ENCODE assay signal across 1 cellular context in the genomic region with DNA sequence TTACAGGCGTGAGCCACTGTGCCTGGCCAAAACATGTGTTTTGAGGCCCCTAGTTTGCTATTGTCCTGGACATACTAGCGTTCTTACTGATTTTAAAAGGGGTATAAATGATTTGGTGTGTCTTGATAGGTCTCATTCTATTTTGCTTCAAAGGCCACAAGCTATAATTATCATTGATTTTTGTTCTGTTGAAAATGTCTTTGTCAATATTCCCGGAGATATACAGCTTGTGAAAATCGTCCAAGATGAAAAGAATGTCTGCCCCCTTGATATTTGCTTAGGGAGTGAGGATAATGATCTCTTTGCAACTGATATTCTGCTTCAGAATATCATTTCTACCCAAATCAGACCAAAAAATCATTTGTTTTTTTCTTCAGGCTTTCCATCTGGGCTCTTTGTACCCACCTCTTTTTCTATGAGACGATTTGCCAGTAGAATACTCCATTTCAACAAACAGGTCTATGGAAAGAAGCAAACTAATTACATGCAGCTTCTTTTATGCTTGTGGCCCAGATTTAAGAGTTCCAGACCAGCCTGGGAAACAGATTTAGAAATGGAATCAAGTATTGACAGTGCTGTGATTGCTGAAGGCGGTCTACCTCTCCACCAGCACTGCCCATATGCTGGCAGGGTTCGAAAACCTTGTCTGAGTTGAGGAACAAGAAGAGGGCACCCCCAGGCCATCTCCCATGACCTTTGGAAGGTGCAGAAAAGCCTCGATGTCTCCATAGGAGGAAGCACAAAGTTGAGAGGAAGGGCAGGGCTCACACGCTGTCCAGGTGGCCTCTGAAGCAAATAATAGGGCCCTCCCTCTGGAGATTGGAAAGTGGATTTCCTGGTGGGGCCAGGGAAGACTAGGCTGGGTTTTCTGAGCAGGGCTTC.
TF ChIP-seq lines count a peak whose summit lies in the region.

No MANE protein-coding gene starts in this region.

TF ChIP-seq in H1, 55 proteins besides CTCF, POLR2A, EP300 and RAD21:
- TF ChIP-seq KDM5A (IDR thresholded peaks at IDR 0.05; ENCODE audit: low read length) (no peak), RNF2 (IDR thresholded peaks at IDR 0.05; ENCODE audit: borderline replicate concordance, low read depth, low read length, missing control alignments, poor library complexity, severe bottlenecking) (no peak), NANOG (IDR thresholded peaks at IDR 0.05; ENCODE audit: insufficient read depth, low read depth, low read length, poor library complexity, severe bottlenecking) (no peak), ASH2L (IDR thresholded peaks at IDR 0.05; ENCODE audit: low read length) (no peak), SP4 (IDR thresholded peaks at IDR 0.05; ENCODE audit: low read length) (no peak), JUN (IDR thresholded peaks at IDR 0.05; ENCODE audit: low read depth, low read length) (no peak), ZNF274 (IDR thresholded peaks at IDR 0.05; ENCODE audit: borderline replicate concordance, extremely low read depth, low read length) (no peak), SRF (IDR thresholded peaks at IDR 0.05; ENCODE audit: low read depth, low read length) (no peak), JUND (IDR thresholded peaks at IDR 0.05; ENCODE audit: low read length) (no peak), SAP30 (IDR thresholded peaks at IDR 0.05; ENCODE audit: insufficient read depth, insufficient replicate concordance, low read length) (no peak), CHD1 (IDR thresholded peaks at IDR 0.05; ENCODE audit: low read depth, low read length) (no peak), SIN3A (conservative IDR thresholded peaks at IDR 0.05 in 1 of 2, IDR thresholded peaks at IDR 0.05 in 1 of 2; ENCODE audit: low read depth in 1 of 2, low read length in 2 of 2) (no peak), YY1 (IDR thresholded peaks at IDR 0.05; ENCODE audit: low read depth, low read length) (no peak), POLR2AphosphoS5 (IDR thresholded peaks at IDR 0.05; ENCODE audit: low read depth, low read length) (no peak), PHF8 (conservative IDR thresholded peaks at IDR 0.05; ENCODE audit: low read depth, low read length) (no peak)
- TF ChIP-seq, protein P1, sequence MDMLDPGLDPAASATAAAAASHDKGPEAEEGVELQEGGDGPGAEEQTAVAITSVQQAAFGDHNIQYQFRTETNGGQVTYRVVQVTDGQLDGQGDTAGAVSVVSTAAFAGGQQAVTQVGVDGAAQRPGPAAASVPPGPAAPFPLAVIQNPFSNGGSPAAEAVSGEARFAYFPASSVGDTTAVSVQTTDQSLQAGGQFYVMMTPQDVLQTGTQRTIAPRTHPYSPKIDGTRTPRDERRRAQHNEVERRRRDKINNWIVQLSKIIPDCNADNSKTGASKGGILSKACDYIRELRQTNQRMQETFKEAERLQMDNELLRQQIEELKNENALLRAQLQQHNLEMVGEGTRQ (IDR thresholded peaks at IDR 0.05; ENCODE audit: low read length), result no peak
- TF ChIP-seq, protein P2, sequence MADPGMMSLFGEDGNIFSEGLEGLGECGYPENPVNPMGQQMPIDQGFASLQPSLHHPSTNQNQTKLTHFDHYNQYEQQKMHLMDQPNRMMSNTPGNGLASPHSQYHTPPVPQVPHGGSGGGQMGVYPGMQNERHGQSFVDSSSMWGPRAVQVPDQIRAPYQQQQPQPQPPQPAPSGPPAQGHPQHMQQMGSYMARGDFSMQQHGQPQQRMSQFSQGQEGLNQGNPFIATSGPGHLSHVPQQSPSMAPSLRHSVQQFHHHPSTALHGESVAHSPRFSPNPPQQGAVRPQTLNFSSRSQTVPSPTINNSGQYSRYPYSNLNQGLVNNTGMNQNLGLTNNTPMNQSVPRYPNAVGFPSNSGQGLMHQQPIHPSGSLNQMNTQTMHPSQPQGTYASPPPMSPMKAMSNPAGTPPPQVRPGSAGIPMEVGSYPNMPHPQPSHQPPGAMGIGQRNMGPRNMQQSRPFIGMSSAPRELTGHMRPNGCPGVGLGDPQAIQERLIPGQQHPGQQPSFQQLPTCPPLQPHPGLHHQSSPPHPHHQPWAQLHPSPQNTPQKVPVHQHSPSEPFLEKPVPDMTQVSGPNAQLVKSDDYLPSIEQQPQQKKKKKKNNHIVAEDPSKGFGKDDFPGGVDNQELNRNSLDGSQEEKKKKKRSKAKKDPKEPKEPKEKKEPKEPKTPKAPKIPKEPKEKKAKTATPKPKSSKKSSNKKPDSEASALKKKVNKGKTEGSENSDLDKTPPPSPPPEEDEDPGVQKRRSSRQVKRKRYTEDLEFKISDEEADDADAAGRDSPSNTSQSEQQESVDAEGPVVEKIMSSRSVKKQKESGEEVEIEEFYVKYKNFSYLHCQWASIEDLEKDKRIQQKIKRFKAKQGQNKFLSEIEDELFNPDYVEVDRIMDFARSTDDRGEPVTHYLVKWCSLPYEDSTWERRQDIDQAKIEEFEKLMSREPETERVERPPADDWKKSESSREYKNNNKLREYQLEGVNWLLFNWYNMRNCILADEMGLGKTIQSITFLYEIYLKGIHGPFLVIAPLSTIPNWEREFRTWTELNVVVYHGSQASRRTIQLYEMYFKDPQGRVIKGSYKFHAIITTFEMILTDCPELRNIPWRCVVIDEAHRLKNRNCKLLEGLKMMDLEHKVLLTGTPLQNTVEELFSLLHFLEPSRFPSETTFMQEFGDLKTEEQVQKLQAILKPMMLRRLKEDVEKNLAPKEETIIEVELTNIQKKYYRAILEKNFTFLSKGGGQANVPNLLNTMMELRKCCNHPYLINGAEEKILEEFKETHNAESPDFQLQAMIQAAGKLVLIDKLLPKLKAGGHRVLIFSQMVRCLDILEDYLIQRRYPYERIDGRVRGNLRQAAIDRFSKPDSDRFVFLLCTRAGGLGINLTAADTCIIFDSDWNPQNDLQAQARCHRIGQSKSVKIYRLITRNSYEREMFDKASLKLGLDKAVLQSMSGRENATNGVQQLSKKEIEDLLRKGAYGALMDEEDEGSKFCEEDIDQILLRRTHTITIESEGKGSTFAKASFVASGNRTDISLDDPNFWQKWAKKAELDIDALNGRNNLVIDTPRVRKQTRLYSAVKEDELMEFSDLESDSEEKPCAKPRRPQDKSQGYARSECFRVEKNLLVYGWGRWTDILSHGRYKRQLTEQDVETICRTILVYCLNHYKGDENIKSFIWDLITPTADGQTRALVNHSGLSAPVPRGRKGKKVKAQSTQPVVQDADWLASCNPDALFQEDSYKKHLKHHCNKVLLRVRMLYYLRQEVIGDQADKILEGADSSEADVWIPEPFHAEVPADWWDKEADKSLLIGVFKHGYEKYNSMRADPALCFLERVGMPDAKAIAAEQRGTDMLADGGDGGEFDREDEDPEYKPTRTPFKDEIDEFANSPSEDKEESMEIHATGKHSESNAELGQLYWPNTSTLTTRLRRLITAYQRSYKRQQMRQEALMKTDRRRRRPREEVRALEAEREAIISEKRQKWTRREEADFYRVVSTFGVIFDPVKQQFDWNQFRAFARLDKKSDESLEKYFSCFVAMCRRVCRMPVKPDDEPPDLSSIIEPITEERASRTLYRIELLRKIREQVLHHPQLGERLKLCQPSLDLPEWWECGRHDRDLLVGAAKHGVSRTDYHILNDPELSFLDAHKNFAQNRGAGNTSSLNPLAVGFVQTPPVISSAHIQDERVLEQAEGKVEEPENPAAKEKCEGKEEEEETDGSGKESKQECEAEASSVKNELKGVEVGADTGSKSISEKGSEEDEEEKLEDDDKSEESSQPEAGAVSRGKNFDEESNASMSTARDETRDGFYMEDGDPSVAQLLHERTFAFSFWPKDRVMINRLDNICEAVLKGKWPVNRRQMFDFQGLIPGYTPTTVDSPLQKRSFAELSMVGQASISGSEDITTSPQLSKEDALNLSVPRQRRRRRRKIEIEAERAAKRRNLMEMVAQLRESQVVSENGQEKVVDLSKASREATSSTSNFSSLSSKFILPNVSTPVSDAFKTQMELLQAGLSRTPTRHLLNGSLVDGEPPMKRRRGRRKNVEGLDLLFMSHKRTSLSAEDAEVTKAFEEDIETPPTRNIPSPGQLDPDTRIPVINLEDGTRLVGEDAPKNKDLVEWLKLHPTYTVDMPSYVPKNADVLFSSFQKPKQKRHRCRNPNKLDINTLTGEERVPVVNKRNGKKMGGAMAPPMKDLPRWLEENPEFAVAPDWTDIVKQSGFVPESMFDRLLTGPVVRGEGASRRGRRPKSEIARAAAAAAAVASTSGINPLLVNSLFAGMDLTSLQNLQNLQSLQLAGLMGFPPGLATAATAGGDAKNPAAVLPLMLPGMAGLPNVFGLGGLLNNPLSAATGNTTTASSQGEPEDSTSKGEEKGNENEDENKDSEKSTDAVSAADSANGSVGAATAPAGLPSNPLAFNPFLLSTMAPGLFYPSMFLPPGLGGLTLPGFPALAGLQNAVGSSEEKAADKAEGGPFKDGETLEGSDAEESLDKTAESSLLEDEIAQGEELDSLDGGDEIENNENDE (IDR thresholded peaks at IDR 0.05; ENCODE audit: insufficient replicate concordance, low read length), result no peak
- TF ChIP-seq, protein P3, sequence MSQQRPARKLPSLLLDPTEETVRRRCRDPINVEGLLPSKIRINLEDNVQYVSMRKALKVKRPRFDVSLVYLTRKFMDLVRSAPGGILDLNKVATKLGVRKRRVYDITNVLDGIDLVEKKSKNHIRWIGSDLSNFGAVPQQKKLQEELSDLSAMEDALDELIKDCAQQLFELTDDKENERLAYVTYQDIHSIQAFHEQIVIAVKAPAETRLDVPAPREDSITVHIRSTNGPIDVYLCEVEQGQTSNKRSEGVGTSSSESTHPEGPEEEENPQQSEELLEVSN (IDR thresholded peaks at IDR 0.05), result no peak
